ENCODE assay signal across 10 cellular contexts in genomic region chr20:44018684-44019637, GRCh38.
DNase-seq lines count a peak whose midpoint lies in the region; TF ChIP-seq lines count a peak whose summit lies in the region.
"Had no signal": no experiment of that assay in that cellular context is flagged by ENCODE, and none has a peak within 500 bp of the region (broad histone marks: within the 10 kb centered on the region; RNA-seq: fewer than 3 reads in every experiment).

No MANE protein-coding gene starts in this region.

- no peaks in the 10 kb centered on the region for H3K36me3 ChIP-seq in esophagus muscularis mucosa

- no peak for TF ChIP-seq POLR2A in esophagus muscularis mucosa (IDR thresholded peaks at IDR 0.05; ENCODE audit: low read depth)

- H3K4me1 ChIP-seq in esophagus muscularis mucosa, result peaks cover 3 to 65% (median 64%) of the 10 kb centered on the region in 4 donors

- no peak for TF ChIP-seq EP300 in esophagus muscularis mucosa (IDR thresholded peaks at IDR 0.05)

- DNase-seq in activated CD4-positive, alpha-beta T cell treated with anti-CD3 and anti-CD28 coated beads, Interleukin-2, amount 10 ng/mL, durations not matched to agents 7 days and 5 days, result no peak
- no peak for DNase-seq in activated CD4-positive, alpha-beta T cell treated with anti-CD3 and anti-CD28 coated beads, Interleukin-2, amount 50 U/mL, for 4 hours
- DNase-seq in RWPE1 (ENCODE audit: low spot score) (no peak), esophagus muscularis mucosa (ENCODE audit: extremely low spot score) (no peak), 8988T (no peak), KBM-7 (no peak), NCI-H2196 treated with DMSO at 0.1 percent for 48 hours (lab: John Stamatoyannopoulos, UW; ENCODE audit: unreplicated experiment) (no peak)
- peak; percentile 15 for DNase-seq in stimulated activated CD8-positive, alpha-beta memory T cell treated with anti-CD3 and anti-CD28 coated beads, Interleukin-4, amount 100 ng/mL, for 48 hours

- TF ChIP-seq CTCF in RWPE1 (conservative IDR thresholded peaks at IDR 0.05; ENCODE audit: low read depth) (no peak), esophagus muscularis mucosa (IDR thresholded peaks at IDR 0.05) (no peak)

- peak overlapping the region; percentile 17 for H3K4me3 Mint-ChIP-seq in activated CD4-positive, alpha-beta T cell treated with anti-CD3 and anti-CD28 coated beads, Interleukin-2, amount 10 ng/mL, durations not matched to agents 7 days and 5 days
- H3K4me3 Mint-ChIP-seq: B cell, memory B cell had no signal

- peaks cover 60% of the 10 kb centered on the region for H3K27me3 Mint-ChIP-seq in activated CD4-positive, alpha-beta T cell treated with anti-CD3 and anti-CD28 coated beads, Interleukin-2, amount 10 ng/mL, durations not matched to agents 7 days and 5 days
- H3K27me3 Mint-ChIP-seq: B cell, memory B cell had no signal

- WGBS in esophagus muscularis mucosa, result 45% methylated on average over 7 of the region's 7 CpGs

- POLR2A ChIA-PET in activated CD4-positive, alpha-beta T cell treated with anti-CD3 and anti-CD28 coated beads, Interleukin-2, amount 10 ng/mL, durations not matched to agents 7 days and 5 days (lab: Charles Lee), result no interaction called here
- POLR2A ChIA-PET in RWPE1 (lab: Yijun Ruan, JAX; ENCODE audit: low non-redundant PET), result interaction anchor here (0.5 kb wide), 1 partner anchor 120 kb away, joined by 3 read pairs; no protein-coding TSS in a partner anchor

- H3K27ac ChIP-seq in RWPE1 (peak overlapping the region; percentile 40), esophagus muscularis mucosa (replicated peaks in 1 of 4) (peak overlapping the region; percentile 64 to 89 (median 77))

- CTCF ChIA-PET in activated CD4-positive, alpha-beta T cell treated with anti-CD3 and anti-CD28 coated beads, Interleukin-2, amount 10 ng/mL, durations not matched to agents 7 days and 5 days (lab: Charles Lee), result interaction anchor here (0.7 to 2.2 kb wide), 7 partner anchors 10 to 75 kb away, joined by 3 to 12 read pairs (median 4); no protein-coding TSS in a partner anchor
- CTCF ChIA-PET in RWPE1 (lab: Yijun Ruan, JAX), result interaction anchor here (0.7 kb wide), 3 partner anchors 105 to 481 kb away, joined by 3 read pairs; no protein-coding TSS in a partner anchor

- H3K27ac Mint-ChIP-seq in activated CD4-positive, alpha-beta T cell treated with anti-CD3 and anti-CD28 coated beads, Interleukin-2, amount 10 ng/mL, durations not matched to agents 7 days and 5 days, result no peak overlapping the region
- H3K27ac Mint-ChIP-seq: B cell, memory B cell had no signal

- in situ Hi-C loops in KBM-7 (cut with MboI; ENCODE audit: low pct_unique_long_range_greater_than_20kb, low sequenced_read_pairs), result no loop called here

- H3K36me3 Mint-ChIP-seq in activated CD4-positive, alpha-beta T cell treated with anti-CD3 and anti-CD28 coated beads, Interleukin-2, amount 10 ng/mL, durations not matched to agents 7 days and 5 days (ENCODE audit: low read depth), result no peaks in the 10 kb centered on the region
- H3K36me3 Mint-ChIP-seq: memory B cell had no signal

- H3K27me3 ChIP-seq in esophagus muscularis mucosa, result no peaks in the 10 kb centered on the region

- H3K9me3 Mint-ChIP-seq in activated CD4-positive, alpha-beta T cell treated with anti-CD3 and anti-CD28 coated beads, Interleukin-2, amount 10 ng/mL, durations not matched to agents 7 days and 5 days, result no peaks in the 10 kb centered on the region
- H3K9me3 Mint-ChIP-seq: memory B cell had no signal

- H3K4me1 Mint-ChIP-seq in activated CD4-positive, alpha-beta T cell treated with anti-CD3 and anti-CD28 coated beads, Interleukin-2, amount 10 ng/mL, durations not matched to agents 7 days and 5 days, result peaks cover 34% of the 10 kb centered on the region

- H3K9me3 ChIP-seq in esophagus muscularis mucosa, result no peaks in the 10 kb centered on the region

- intact Hi-C loops in esophagus muscularis mucosa (cut with DNase I), result loop anchor here (10.0 kb wide), 1 partner anchor 196 kb away; the partner anchor contains the start of gene OSER1

- peak overlapping the region in 2 of 4 donors; percentile 12 to 29 for H3K4me3 ChIP-seq in esophagus muscularis mucosa
